21 cellular contexts compared by ENCODE assay signal in genomic region chr22:47634342-47634741, GRCh38.
DNase-seq lines count a peak whose midpoint lies in the region; ATAC-seq and TF ChIP-seq lines count a peak whose summit lies in the region.
"Had no signal": no experiment of that assay in that cellular context is flagged by ENCODE, and none has a peak within 500 bp of the region (broad histone marks: within the 10 kb centered on the region; RNA-seq: fewer than 3 reads in every experiment).

No MANE protein-coding gene starts in this region.

- H3K27me3 ChIP-seq in DOHH2 (ENCODE audit: control insufficient read depth, low read length) (no peaks in the 10 kb centered on the region), mesendoderm (ENCODE audit: insufficient read depth, low read length, poor library complexity) (no peaks in the 10 kb centered on the region)

- H3K18ac ChIP-seq in mesendoderm (ENCODE audit: low read length), result peak overlapping the region; percentile 14

- no peaks in the 10 kb centered on the region for H3K9me3 ChIP-seq in DOHH2 (ENCODE audit: control insufficient read depth, insufficient read depth, low read length)

- peak; percentile 18 for TF ChIP-seq CTCF in DOHH2 (IDR thresholded peaks at IDR 0.05; ENCODE audit: low read depth, low read length, poor library complexity, severe bottlenecking)
- TF ChIP-seq CTCF in LNCaP clone FGC (IDR thresholded peaks at IDR 0.05; ENCODE audit: control insufficient read depth, extremely low read depth, insufficient read depth), result peak; percentile 26; the same call in 1 of the 2 replicates

- no peak overlapping the region for H3K56ac ChIP-seq in mesendoderm (ENCODE audit: low read length)

- H3K4ac ChIP-seq in mesendoderm (ENCODE audit: low read depth, low read length), result peak overlapping the region; percentile 27

- no peak overlapping the region for H3K9ac ChIP-seq in mesendoderm (ENCODE audit: low read length)
- H3K9ac ChIP-seq: GM23248, KMS-11 had no signal

- no CpG with 5 or more reads among the region's 7 CpGs for WGBS in mesendoderm (ENCODE audit: extremely low coverage, insufficient coverage, low lambda C conversion rate)

- no peaks in the 10 kb centered on the region for H4K20me1 ChIP-seq in DOHH2 (ENCODE audit: control insufficient read depth, insufficient read depth, low read depth, low read length)

- no peak overlapping the region for H4K8ac ChIP-seq in mesendoderm (ENCODE audit: low read depth, low read length)

- H2BK15ac ChIP-seq in mesendoderm (replicated peaks; ENCODE audit: low read depth), result no peak overlapping the region

- no peak overlapping the region for H2BK5ac ChIP-seq in mesendoderm (ENCODE audit: low read length)

- H3K4me3 ChIP-seq in DOHH2 (ENCODE audit: low read length) (no peak overlapping the region), LNCaP clone FGC (ENCODE audit: low read depth, low read length) (no peak overlapping the region), mesendoderm (ENCODE audit: low read length) (no peak overlapping the region)
- H3K4me3 ChIP-seq: GM12878, GM23248, SK-N-MC had no signal

- DNase-seq in LNCaP clone FGC (ENCODE audit: low read depth) (no peak), ecto neural progenitor cell (ENCODE audit: low spot score) (peak; percentile 10), mesendoderm (peak; percentile 55), DMS79 treated with DMSO at 0.1 percent for 48 hours (lab: John Stamatoyannopoulos, UW) (no peak)
- DNase-seq: COR-L47; DMS 273 treated with DMSO at 0.1 percent for 48 hours; GF-D8; GM23248; NCI-H1092 treated with DMSO at 0.1 percent for 48 hours; NCI-H2081; NCI-H510A; NCI-H748 treated with DMSO at 0.1 percent for 48 hours; NK-92 treated with Interleukin-12 subunit alpha and Interleukin-12 subunit beta, amount 100 ng/mL, for 24 hours; Right ventricle myocardium superior had no signal

- no peak for ATAC-seq in HG03460 (IDR thresholded peaks at IDR 0.05; ENCODE audit: unreplicated experiment)
- ATAC-seq in HG02840 (IDR thresholded peaks at IDR 0.05; ENCODE audit: low FRiP score, unreplicated experiment), result no peak
- ATAC-seq: GM12878 had no signal

- no peak overlapping the region for H3K23ac ChIP-seq in mesendoderm (ENCODE audit: low read length)

- H3F3A ChIP-seq in DOHH2 (ENCODE audit: control insufficient read depth, insufficient read depth), result no peaks in the 10 kb centered on the region

- H3K36me3 ChIP-seq in DOHH2 (ENCODE audit: control insufficient read depth, low read length) (no peaks in the 10 kb centered on the region), mesendoderm (ENCODE audit: control insufficient read depth, insufficient read depth, low read length) (no peaks in the 10 kb centered on the region)

- no peak overlapping the region for H4K5ac ChIP-seq in mesendoderm (ENCODE audit: low read length)

- no peak overlapping the region for H3K27ac ChIP-seq in DOHH2 (ENCODE audit: low read depth, low read length)
- no peak overlapping the region for H3K27ac ChIP-seq in mesendoderm (ENCODE audit: low read depth, low read length)
- H3K27ac ChIP-seq: GM23248, HL-60, KMS-11, SK-N-MC had no signal

- no peak overlapping the region for H2AK5ac ChIP-seq in mesendoderm (ENCODE audit: low read length)

- H3K4me1 ChIP-seq in DOHH2 (ENCODE audit: control insufficient read depth, low read length) (no peaks in the 10 kb centered on the region), mesendoderm (ENCODE audit: control insufficient read depth, low read depth, low read length) (no peaks in the 10 kb centered on the region)

- no peak overlapping the region for H3K4me2 ChIP-seq in DOHH2 (ENCODE audit: low read length)
- H3K4me2 ChIP-seq in mesendoderm (ENCODE audit: low read length), result no peak overlapping the region
- H3K4me2 ChIP-seq: KMS-11 had no signal

- no peaks in the 10 kb centered on the region for H3K9me2 ChIP-seq in DOHH2 (replicated peaks; ENCODE audit: control insufficient read depth, low read length)

- no peaks in the 10 kb centered on the region for H3K79me2 ChIP-seq in DOHH2 (ENCODE audit: control insufficient read depth, low read length)
- H3K79me2 ChIP-seq in mesendoderm (ENCODE audit: control insufficient read depth, insufficient read depth, low read length), result no peaks in the 10 kb centered on the region

- H3K79me1 ChIP-seq in mesendoderm (ENCODE audit: low read length), result no peaks in the 10 kb centered on the region

- no peak overlapping the region for H2BK120ac ChIP-seq in mesendoderm (ENCODE audit: low read depth, low read length)

Comparison
In these comparisons a context has a peak if more than half of its experiments do, and no peak if none do; other contexts are left out.
1. DNase-seq: peak in ecto neural progenitor cell (single experiment) and mesendoderm (single experiment); none in LNCaP clone FGC (single experiment) and DMS79 treated with DMSO at 0.1 percent for 48 hours (single experiment).